22 cellular contexts compared by ENCODE assay signal in genomic region chr11:36057372-36058045, GRCh38.
DNase-seq lines count a peak whose midpoint lies in the region; ATAC-seq, FAIRE-seq and TF ChIP-seq lines count a peak whose summit lies in the region.
"Had no signal": no experiment of that assay in that cellular context is flagged by ENCODE, and none has a peak within 500 bp of the region (broad histone marks: within the 10 kb centered on the region; RNA-seq: fewer than 3 reads in every experiment).

No MANE protein-coding gene starts in this region.

- H3K9me3 Mint-ChIP-seq in activated CD8-positive, alpha-beta T cell treated with anti-CD3 and anti-CD28 coated beads for 36 hours = peaks cover 8% of the 10 kb centered on the region

- H3K27ac Mint-ChIP-seq in activated CD8-positive, alpha-beta T cell treated with anti-CD3 and anti-CD28 coated beads for 36 hours = no peak overlapping the region
- H3K27ac Mint-ChIP-seq: activated CD8-positive, alpha-beta memory T cell treated with anti-CD3 and anti-CD28 coated beads, Interleukin-2, amount 10 ng/mL, durations not matched to agents 7 days and 5 days; GM23338; naive thymus-derived CD4-positive, alpha-beta T cell had no signal

- H3K4me2 ChIP-seq in parathyroid adenoma (ENCODE audit: low read length) = no peak overlapping the region
- H3K4me2 ChIP-seq: GM23338 had no signal

- CTCF ChIA-PET in activated CD8-positive, alpha-beta T cell treated with anti-CD3 and anti-CD28 coated beads for 36 hours (lab: Charles Lee) = interaction anchor here (0.9 kb wide), 1 partner anchor 690 kb away, joined by 3 read pairs; no protein-coding TSS in a partner anchor

- no peaks in the 10 kb centered on the region for H3K4me1 Mint-ChIP-seq in activated CD8-positive, alpha-beta T cell treated with anti-CD3 and anti-CD28 coated beads for 36 hours (ENCODE audit: low read depth)
- H3K4me1 Mint-ChIP-seq: activated CD8-positive, alpha-beta memory T cell treated with anti-CD3 and anti-CD28 coated beads, Interleukin-2, amount 10 ng/mL, durations not matched to agents 7 days and 5 days; CD8-positive, alpha-beta memory T cell had no signal

- peak; percentile 28 to 89 (median 70) for ATAC-seq in heart right ventricle
- peak; percentile 81 for ATAC-seq in aorta (ENCODE audit: low FRiP score)
- no peak for ATAC-seq in activated CD8-positive, alpha-beta T cell treated with anti-CD3 and anti-CD28 coated beads for 36 hours
- no peak for ATAC-seq in GM18867 (IDR thresholded peaks at IDR 0.05; ENCODE audit: unreplicated experiment)
- ATAC-seq: activated CD8-positive, alpha-beta memory T cell treated with anti-CD3 and anti-CD28 coated beads, Interleukin-2, amount 10 ng/mL, durations not matched to agents 7 days and 5 days; naive thymus-derived CD4-positive, alpha-beta T cell had no signal

- H3K36me3 Mint-ChIP-seq in activated CD8-positive, alpha-beta T cell treated with anti-CD3 and anti-CD28 coated beads for 36 hours (ENCODE audit: low read depth) = no peaks in the 10 kb centered on the region
- H3K36me3 Mint-ChIP-seq: activated CD8-positive, alpha-beta memory T cell treated with anti-CD3 and anti-CD28 coated beads, Interleukin-2, amount 10 ng/mL, durations not matched to agents 7 days and 5 days had no signal

- H3K79me2 ChIP-seq in parathyroid adenoma = no peaks in the 10 kb centered on the region

- POLR2A ChIA-PET in activated CD8-positive, alpha-beta T cell treated with anti-CD3 and anti-CD28 coated beads for 36 hours (lab: Charles Lee) = no interaction called here

- WGBS in heart right ventricle, 2 donors = 69% methylated on average over 9 of the region's 9 CpGs
- WGBS in aorta, 2 donors = 89 to 95% methylated on average over 9 of the region's 9 CpGs

- peak in 1 of 2 donors; percentile 41 for DNase-seq in heart right ventricle
- DNase-seq in cardiac septum (ENCODE audit: low spot score) = no peak
- DNase-seq in fibroblast of the aortic adventitia (ENCODE audit: low read depth) = peak; percentile 95
- DNase-seq in aorta = peak in 1 of 2 donors; percentile 70
- DNase-seq in activated CD8-positive, alpha-beta T cell treated with anti-CD3 and anti-CD28 coated beads for 36 hours = no peak
- DNase-seq in frontal cortex (ENCODE audit: low spot score in 2 of 2) = no peak
- DNase-seq: activated CD8-positive, alpha-beta memory T cell treated with anti-CD3 and anti-CD28 coated beads, Interleukin-2, amount 10 ng/mL, durations not matched to agents 7 days and 5 days; activated effector memory CD4-positive, alpha-beta T cell treated with Interleukin-2 at 50 U/mL for 16 hours; CD8-positive, alpha-beta memory T cell; EL; esophagus squamous epithelium; naive thymus-derived CD4-positive, alpha-beta T cell; NCI-H1092; NCI-H2107; NCI-H69; OCI-M1; stimulated activated CD4-positive, alpha-beta T cell treated with anti-CD3 and anti-CD28 coated beads, Interleukin-4, amount 100 ng/mL, for 1 hour had no signal

- no peak for TF ChIP-seq CTCF in heart right ventricle (IDR thresholded peaks at IDR 0.05)
- TF ChIP-seq CTCF in fibroblast of the aortic adventitia (IDR thresholded peaks at IDR 0.05; ENCODE audit: insufficient read depth, low read length) = no peak
- no peak for TF ChIP-seq CTCF in parathyroid adenoma (IDR thresholded peaks at IDR 0.05)
- no peak for TF ChIP-seq CTCF in activated CD8-positive, alpha-beta T cell treated with anti-CD3 and anti-CD28 coated beads for 36 hours (IDR thresholded peaks at IDR 0.05)

- H3K27ac ChIP-seq in heart right ventricle (peak overlapping the region in 5 of 10 donors; percentile 13 to 71 (median 39)), parathyroid adenoma (peak overlapping the region; percentile 66), aorta (ENCODE audit: low read depth in 1 of 2, low read length in 2 of 2) (no peak overlapping the region)
- H3K27ac ChIP-seq: SJSA1 had no signal

- no peak overlapping the region for H3K4me3 Mint-ChIP-seq in activated CD8-positive, alpha-beta T cell treated with anti-CD3 and anti-CD28 coated beads for 36 hours
- H3K4me3 Mint-ChIP-seq: activated CD8-positive, alpha-beta memory T cell treated with anti-CD3 and anti-CD28 coated beads, Interleukin-2, amount 10 ng/mL, durations not matched to agents 7 days and 5 days; CD8-positive, alpha-beta memory T cell; GM23338; naive thymus-derived CD4-positive, alpha-beta T cell had no signal

- no peak for FAIRE-seq in frontal cortex (lab: Jason Lieb, UNC)

- no peaks in the 10 kb centered on the region for H3K36me3 ChIP-seq in heart right ventricle
- no peaks in the 10 kb centered on the region for H3K36me3 ChIP-seq in parathyroid adenoma (ENCODE audit: control insufficient read depth, insufficient read depth, low read length)
- H3K36me3 ChIP-seq in aorta (ENCODE audit: control insufficient read depth in 1 of 2, insufficient read depth in 2 of 2, low read length in 1 of 2) = no peaks in the 10 kb centered on the region
- H3K36me3 ChIP-seq: ascending aorta, SJSA1 had no signal

- peaks cover 0 to 18% (median 6%) of the 10 kb centered on the region in 11 donors for H3K9me3 ChIP-seq in heart right ventricle
- no peaks in the 10 kb centered on the region for H3K9me3 ChIP-seq in parathyroid adenoma (ENCODE audit: control insufficient read depth, low read length)
- peaks cover 4% of the 10 kb centered on the region for H3K9me3 ChIP-seq in aorta (ENCODE audit: control insufficient read depth, low read length)
- H3K9me3 ChIP-seq: ascending aorta, esophagus squamous epithelium, SJSA1 had no signal

- no peaks in the 10 kb centered on the region for H3K27me3 Mint-ChIP-seq in activated CD8-positive, alpha-beta T cell treated with anti-CD3 and anti-CD28 coated beads for 36 hours
- H3K27me3 Mint-ChIP-seq: activated CD8-positive, alpha-beta memory T cell treated with anti-CD3 and anti-CD28 coated beads, Interleukin-2, amount 10 ng/mL, durations not matched to agents 7 days and 5 days had no signal

- H3K4me3 ChIP-seq in heart right ventricle = no peak overlapping the region
- no peak overlapping the region for H3K4me3 ChIP-seq in fibroblast of the aortic adventitia (ENCODE audit: low read depth, low read length)
- H3K4me3 ChIP-seq in parathyroid adenoma (ENCODE audit: low read depth, low read length) = no peak overlapping the region
- no peak overlapping the region for H3K4me3 ChIP-seq in aorta (ENCODE audit: low read length in 2 of 2)
- H3K4me3 ChIP-seq: ascending aorta, esophagus squamous epithelium, GM23338, SJSA1 had no signal

- H3K4me1 ChIP-seq in heart right ventricle (peaks cover 0 to 34% (median 10%) of the 10 kb centered on the region in 9 donors), parathyroid adenoma (no peaks in the 10 kb centered on the region), aorta (ENCODE audit: control insufficient read depth in 1 of 2, insufficient read depth in 2 of 2, low read length in 2 of 2) (no peaks in the 10 kb centered on the region)
- H3K4me1 ChIP-seq: ascending aorta, esophagus squamous epithelium, SJSA1 had no signal

- no peaks in the 10 kb centered on the region for H3K27me3 ChIP-seq in heart right ventricle
- no peaks in the 10 kb centered on the region for H3K27me3 ChIP-seq in parathyroid adenoma (ENCODE audit: control insufficient read depth, insufficient read depth, low read length)
- no peaks in the 10 kb centered on the region for H3K27me3 ChIP-seq in aorta (ENCODE audit: control insufficient read depth in 1 of 2, insufficient read depth in 2 of 2, low read length in 1 of 2)
- H3K27me3 ChIP-seq: ascending aorta, esophagus squamous epithelium, SJSA1 had no signal

- no peak overlapping the region for H2AFZ ChIP-seq in parathyroid adenoma
- H2AFZ ChIP-seq: GM23338 had no signal

- no peak overlapping the region for H3K9ac ChIP-seq in parathyroid adenoma

- intact Hi-C loops in heart right ventricle (cut with DNase I) = loop anchor here in 1 of 10 donors (5.0 kb wide), 1 partner anchor 440 kb away; the partner anchor contains the start of gene FJX1
- intact Hi-C loops in cardiac septum (cut with DNase I) = loop anchor here (10.0 kb wide), 1 partner anchor 443 kb away; the partner anchor contains the start of gene FJX1
- intact Hi-C loops in aorta (cut with DNase I) = no loop called here
- intact Hi-C loops in activated CD8-positive, alpha-beta T cell treated with anti-CD3 and anti-CD28 coated beads for 36 hours (cut with micrococcal nuclease) = no loop called here

Comparison
In these comparisons a context has a peak if more than half of its experiments do, and no peak if none do; other contexts are left out.
1. ATAC-seq: peak in heart right ventricle (8 of 8) and aorta (single experiment); none in activated CD8-positive, alpha-beta T cell treated with anti-CD3 and anti-CD28 coated beads for 36 hours (single experiment) and GM18867 (single experiment).